In genomic region chr1:40939320-40940059, GRCh38 we compare ENCODE assay signal across 10 cellular contexts. TPM values are rescaled to one million over a fixed set of nuclear protein-coding genes. Genes with fewer than 3 reads are reported as not detected.
DNase-seq lines count a peak whose midpoint lies in the region; ATAC-seq and TF ChIP-seq lines count a peak whose summit lies in the region.
"Had no signal": no experiment of that assay in that cellular context is flagged by ENCODE, and none has a peak within 500 bp of the region (broad histone marks: within the 10 kb centered on the region; RNA-seq: fewer than 3 reads in every experiment).

No MANE protein-coding gene starts in this region.

- H3K36me3 ChIP-seq in tibial nerve: no peaks in the 10 kb centered on the region
- H3K36me3 ChIP-seq: neutrophil had no signal

- no peak overlapping the region for H3K4me3 ChIP-seq in tibial nerve

- DNase-seq in HuH-7 (ENCODE audit: low spot score): peak; percentile 69
- DNase-seq in amniotic epithelial cell (ENCODE audit: low read depth): peak; percentile 87
- peak; percentile 84 for DNase-seq in iris pigment epithelial cell (ENCODE audit: low read depth)
- peak in 1 of 2 donors; percentile 46 for DNase-seq in tibial nerve (ENCODE audit: low spot score in 2 of 2)
- DNase-seq in HUDEP-2 (lab: John Stamatoyannopoulos, UW; ENCODE audit: unreplicated experiment in 76 of 76): no peak
- DNase-seq in cerebellar nuclear complex (lab: John Stamatoyannopoulos, UW): no peak
- DNase-seq: activated naive CD8-positive, alpha-beta T cell treated with anti-CD3 and anti-CD28 coated beads for 36 hours had no signal

- H3K27ac ChIP-seq in tibial nerve: peak overlapping the region in 2 of 4 donors; percentile 51 to 61
- H3K27ac ChIP-seq: neutrophil, VCaP had no signal

- TF ChIP-seq CTCF in tibial nerve (IDR thresholded peaks at IDR 0.05): no peak

- peak; percentile 70 to 79 for TF ChIP-seq EP300 in tibial nerve (IDR thresholded peaks at IDR 0.05)

- WGBS in tibial nerve, 2 donors: 56 to 60% methylated on average over 12 of the region's 12 CpGs

- no peak for TF ChIP-seq POLR2A in tibial nerve (IDR thresholded peaks at IDR 0.05)

- no peaks in the 10 kb centered on the region for H3K9me3 ChIP-seq in tibial nerve
- H3K9me3 ChIP-seq: neutrophil had no signal

- ATAC-seq in GM21737 (IDR thresholded peaks at IDR 0.05; ENCODE audit: unreplicated experiment): no peak

- peaks cover 0 to 19% (median 4%) of the 10 kb centered on the region in 4 donors for H3K4me1 ChIP-seq in tibial nerve

- no peaks in the 10 kb centered on the region for H3K27me3 ChIP-seq in tibial nerve
- H3K27me3 ChIP-seq: neutrophil had no signal

RNA-seq across cellular contexts. Expression of gene CTPS1, which starts 40.0 kb away (rescaled TPM):
- total RNA-seq in tibial nerve: 10 to 100 TPM; 29.8 to 46.3 (median 35.8) TPM

Comparison
In these comparisons a context has a peak if more than half of its experiments do, and no peak if none do; other contexts are left out.
1. DNase-seq: peak in HuH-7 (single experiment), amniotic epithelial cell (single experiment) and iris pigment epithelial cell (single experiment); none in HUDEP-2 (0 of 76) and cerebellar nuclear complex (0 of 2).